18 cellular contexts compared by ENCODE assay signal in genomic region chr1:25253911-25254310, GRCh38. TPM values are rescaled to one million over a fixed set of nuclear protein-coding genes. Genes with fewer than 3 reads are reported as not detected.
DNase-seq lines count a peak whose midpoint lies in the region; ATAC-seq, FAIRE-seq and TF ChIP-seq lines count a peak whose summit lies in the region.
"Had no signal": no experiment of that assay in that cellular context is flagged by ENCODE, and none has a peak within 500 bp of the region (broad histone marks: within the 10 kb centered on the region; RNA-seq: fewer than 3 reads in every experiment).

No MANE protein-coding gene starts in this region.

- H3K9ac ChIP-seq in astrocyte (ENCODE audit: low read length): no peak overlapping the region

- ATAC-seq in HG02642 (IDR thresholded peaks at IDR 0.05; ENCODE audit: poor library complexity, unreplicated experiment): no peak

- DNase-seq in AG20443 (ENCODE audit: low spot score): peak; percentile 48
- peak; percentile 91 for DNase-seq in HFFc6
- peak; percentile 58 for DNase-seq in astrocyte (ENCODE audit: low read depth)
- DNase-seq in iris pigment epithelial cell (ENCODE audit: low read depth): peak; percentile 66
- no peak for DNase-seq in thyroid gland
- DNase-seq in mucosa of gallbladder (ENCODE audit: low spot score): no peak
- no peak for DNase-seq in activated gamma-delta T cell treated with Interleukin-2 at 50 U/mL for 16 hours
- DNase-seq: CD4-positive, alpha-beta memory T cell; GDM1; hippocampal formation; upper lobe of left lung had no signal

- H3K27me3 Mint-ChIP-seq in HFFc6 (ENCODE audit: insufficient read depth) (no peaks in the 10 kb centered on the region), astrocyte (ENCODE audit: low read depth, unreplicated experiment) (no peaks in the 10 kb centered on the region)
- H3K27me3 Mint-ChIP-seq: CD4-positive, alpha-beta memory T cell had no signal

- WGBS in thyroid gland, 2 donors: 89 to 92% methylated on average over 2 of the region's 2 CpGs

- TF ChIP-seq CTCF in HFFc6 (IDR thresholded peaks at IDR 0.05) (no peak), astrocyte (IDR thresholded peaks at IDR 0.05; ENCODE audit: insufficient read depth, low read depth, low read length) (no peak), thyroid gland (IDR thresholded peaks at IDR 0.05) (no peak)

- H3K27me3 ChIP-seq in astrocyte (ENCODE audit: insufficient read depth, low read length) (no peaks in the 10 kb centered on the region), thyroid gland (no peaks in the 10 kb centered on the region)
- H3K27me3 ChIP-seq: cardiac muscle cell, right atrium auricular region, upper lobe of left lung had no signal

- no peak overlapping the region for H3K27ac ChIP-seq in astrocyte (ENCODE audit: low read depth, low read length)
- no peak overlapping the region for H3K27ac ChIP-seq in thyroid gland
- H3K27ac ChIP-seq: cardiac muscle cell, right atrium auricular region had no signal

- H3K79me2 ChIP-seq in astrocyte (ENCODE audit: insufficient read depth, low read length): no peaks in the 10 kb centered on the region

- no peaks in the 10 kb centered on the region for H4K20me1 ChIP-seq in astrocyte (ENCODE audit: insufficient read depth, low read length)

- intact Hi-C loops in thyroid gland (cut with DNase I): loop anchor here (10.0 kb wide), 1 partner anchor 91 kb away; no protein-coding TSS in a partner anchor

- H3K36me3 ChIP-seq in astrocyte (ENCODE audit: insufficient read depth, low read length): no peaks in the 10 kb centered on the region
- no peaks in the 10 kb centered on the region for H3K36me3 ChIP-seq in thyroid gland
- H3K36me3 ChIP-seq: cardiac muscle cell, right atrium auricular region, upper lobe of left lung had no signal

- H3K4me1 Mint-ChIP-seq in HFFc6 (ENCODE audit: low read depth) (peaks cover 42% of the 10 kb centered on the region), astrocyte (ENCODE audit: low read depth, unreplicated experiment) (peaks cover 3% of the 10 kb centered on the region)
- H3K4me1 Mint-ChIP-seq: nephron had no signal

- no peak overlapping the region for H2AFZ ChIP-seq in astrocyte (ENCODE audit: low read depth, low read length)

- H3K9me3 Mint-ChIP-seq in HFFc6 (no peaks in the 10 kb centered on the region; the same call in 1 of the 2 replicates), astrocyte (ENCODE audit: unreplicated experiment) (no peaks in the 10 kb centered on the region)
- H3K9me3 Mint-ChIP-seq: CD4-positive, alpha-beta memory T cell; nephron had no signal

- H3K4me2 ChIP-seq in astrocyte (ENCODE audit: low read length): no peak overlapping the region

- H3K27ac Mint-ChIP-seq in HFFc6: peak overlapping the region; percentile 79
- H3K27ac Mint-ChIP-seq in astrocyte (ENCODE audit: unreplicated experiment): no peak overlapping the region
- H3K27ac Mint-ChIP-seq: CD4-positive, alpha-beta memory T cell; nephron had no signal

- H3K4me3 Mint-ChIP-seq in HFFc6 (peak overlapping the region; percentile 38), astrocyte (ENCODE audit: unreplicated experiment) (no peak overlapping the region)
- H3K4me3 Mint-ChIP-seq: CD4-positive, alpha-beta memory T cell; nephron had no signal

- H3K4me1 ChIP-seq in astrocyte (ENCODE audit: insufficient read depth, low read length): no peaks in the 10 kb centered on the region
- H3K4me1 ChIP-seq in thyroid gland: peaks cover 0 to 16% of the 10 kb centered on the region in 2 donors
- H3K4me1 ChIP-seq: right atrium auricular region had no signal

- no peak for TF ChIP-seq POLR2A in thyroid gland (IDR thresholded peaks at IDR 0.05)

- H3K9me3 ChIP-seq in astrocyte (ENCODE audit: insufficient read depth, low read depth, low read length) (no peaks in the 10 kb centered on the region), thyroid gland (no peaks in the 10 kb centered on the region)
- H3K9me3 ChIP-seq: right atrium auricular region, upper lobe of left lung had no signal

- no peaks in the 10 kb centered on the region; the same call in 1 of the 2 replicates for H3K36me3 Mint-ChIP-seq in HFFc6 (ENCODE audit: low read depth)
- H3K36me3 Mint-ChIP-seq in astrocyte (ENCODE audit: low read depth, unreplicated experiment): no peaks in the 10 kb centered on the region

- FAIRE-seq in astrocyte (lab: Jason Lieb, UNC): peak; percentile 85
- FAIRE-seq: TTC549 had no signal

- no peak overlapping the region for H3K4me3 ChIP-seq in astrocyte (ENCODE audit: insufficient read depth, low read depth, low read length)
- H3K4me3 ChIP-seq in thyroid gland (replicated peaks in 1 of 3): no peak overlapping the region
- H3K4me3 ChIP-seq: cardiac muscle cell, right atrium auricular region, upper lobe of left lung had no signal

RNA-seq across cellular contexts. Expression of gene RSRP1, which starts 6.7 kb away (rescaled TPM):
- 10 to 100 TPM; 63.4 to 85.2 (median 81.6) TPM for total RNA-seq in HFFc6 (2021; fragmentation: NEBNext Ultra II Directional; extraction: Animal tissue kit (Norgen Biotek cat#: 25700))
- total RNA-seq in astrocyte: 78.0 and 88.3 TPM in 2 replicates
- total RNA-seq in thyroid gland: 100 to 1,000 TPM; 140 to 294 (median 152) TPM
- 192 TPM for total RNA-seq in mucosa of gallbladder

RNA-seq across cellular contexts. Expression of gene RHD, which starts 18.4 kb away (rescaled TPM):
- total RNA-seq in HFFc6 (2021; fragmentation: NEBNext Ultra II Directional; extraction: Animal tissue kit (Norgen Biotek cat#: 25700)): not detected
- not detected in 2 replicates for total RNA-seq in astrocyte
- not detected for total RNA-seq in thyroid gland
- total RNA-seq in mucosa of gallbladder: not detected
- total RNA-seq: cardiac muscle cell, epithelial cell of proximal tubule, H4 had no signal

RNA-seq across cellular contexts. Expression of gene SYF2, which starts 21.6 kb away (rescaled TPM):
- total RNA-seq in HFFc6 (2021; fragmentation: NEBNext Ultra II Directional; extraction: Animal tissue kit (Norgen Biotek cat#: 25700)): 10 to 100 TPM; 30.7 to 44.1 (median 34.4) TPM
- 28.5 and 29.1 TPM in 2 replicates for total RNA-seq in astrocyte
- 10 to 100 TPM; 41.1 to 94.9 (median 57.9) TPM for total RNA-seq in thyroid gland
- 54.9 TPM for total RNA-seq in mucosa of gallbladder

Comparison
In these comparisons a context has a peak if more than half of its experiments do, and no peak if none do; other contexts are left out.
1. DNase-seq: peak in AG20443 (single experiment), HFFc6 (single experiment), astrocyte (single experiment) and iris pigment epithelial cell (single experiment); none in thyroid gland (0 of 2), mucosa of gallbladder (single experiment) and activated gamma-delta T cell treated with Interleukin-2 at 50 U/mL for 16 hours (single experiment).